ENCODE assay signal across 18 cellular contexts in genomic region chr6:164095056-164095455, GRCh38.
"Had no signal": no experiment of that assay in that cellular context is flagged by ENCODE, and none has a peak within 500 bp of the region (broad histone marks: within the 10 kb centered on the region; RNA-seq: fewer than 3 reads in every experiment).

No MANE protein-coding gene starts in this region.

- FAIRE-seq: kidney had no signal

- DNase-seq: activated CD4-positive, alpha-beta T cell treated with anti-CD3 and anti-CD28 coated beads, Interleukin-2, amount 10 ng/mL, durations not matched to agents 7 days and 5 days; activated CD8-positive, alpha-beta T cell treated with anti-CD3 and anti-CD28 coated beads, Interleukin-2, amount 10 ng/mL, durations not matched to agents 7 days and 5 days; activated naive CD4-positive, alpha-beta T cell treated with Interleukin-2 at 50 U/mL for 16 hours; activated naive CD8-positive, alpha-beta T cell treated with anti-CD3 and anti-CD28 coated beads, Interleukin-2, amount 10 ng/mL, durations not matched to agents 7 days and 5 days; activated T-cell treated with anti-CD3 and anti-CD28 coated beads, Interleukin-2, amount 50 U/mL, for 24 hours; amygdala; hypothalamus; kidney; left lung; midbrain; sigmoid colon; spleen; stimulated activated naive B cell treated with anti-CD40 and anti-IgM and Interleukin-4, amounts not matched to agents 10 μg/mL and 1 μg/mL and 100 μg/mL, for 72 hours; T-helper 1 cell; T1000; thyroid gland had no signal

- H3K4me3 ChIP-seq: coronary artery, left lung, sigmoid colon, spleen, thyroid gland had no signal

- ATAC-seq: activated CD8-positive, alpha-beta T cell treated with anti-CD3 and anti-CD28 coated beads, Interleukin-2, amount 10 ng/mL, durations not matched to agents 7 days and 5 days; esophagus mucosa; left lung; stimulated activated naive B cell treated with anti-CD40 and anti-IgM and Interleukin-4, amounts not matched to agents 10 μg/mL and 1 μg/mL and 100 μg/mL, for 72 hours had no signal
